9 cellular contexts compared by ENCODE assay signal in the genomic region with DNA sequence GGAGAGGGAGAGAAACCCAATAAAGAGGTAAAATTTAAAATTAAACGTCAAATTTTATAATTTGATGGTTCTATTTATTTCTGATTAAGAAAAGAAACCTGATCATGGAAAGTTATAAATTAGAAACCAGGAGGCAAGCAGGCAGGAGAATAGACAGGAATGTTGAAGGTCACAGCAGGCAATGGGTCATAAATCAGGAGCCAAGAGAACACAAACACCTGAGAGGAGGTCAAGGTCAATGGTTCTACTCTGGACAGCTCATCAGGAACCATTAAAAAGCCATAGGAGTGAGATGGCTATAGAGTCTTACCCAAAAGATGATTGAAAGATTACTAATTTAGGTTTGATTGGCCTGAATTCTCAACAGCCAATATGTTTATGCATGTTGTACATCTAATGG.
"Had no signal": no experiment of that assay in that cellular context is flagged by ENCODE, and none has a peak within 500 bp of the region (broad histone marks: within the 10 kb centered on the region; RNA-seq: fewer than 3 reads in every experiment).

No MANE protein-coding gene starts in this region.

- H3K9ac ChIP-seq: GM23248 had no signal

- ATAC-seq: HCT116 had no signal

- DNase-seq: GM23248, GOT3, H7, HFFc6, IMR-90, KBM-7 had no signal

- H3K9me3 ChIP-seq: HAP-1 had no signal

- H3K36me3 ChIP-seq: HAP-1 had no signal

- H3K4me3 ChIP-seq: GM23248, HAP-1 had no signal

- H3K27ac ChIP-seq: GM23248, HL-60 had no signal

- H2AFZ ChIP-seq: GM23248 had no signal
